In the genomic region with DNA sequence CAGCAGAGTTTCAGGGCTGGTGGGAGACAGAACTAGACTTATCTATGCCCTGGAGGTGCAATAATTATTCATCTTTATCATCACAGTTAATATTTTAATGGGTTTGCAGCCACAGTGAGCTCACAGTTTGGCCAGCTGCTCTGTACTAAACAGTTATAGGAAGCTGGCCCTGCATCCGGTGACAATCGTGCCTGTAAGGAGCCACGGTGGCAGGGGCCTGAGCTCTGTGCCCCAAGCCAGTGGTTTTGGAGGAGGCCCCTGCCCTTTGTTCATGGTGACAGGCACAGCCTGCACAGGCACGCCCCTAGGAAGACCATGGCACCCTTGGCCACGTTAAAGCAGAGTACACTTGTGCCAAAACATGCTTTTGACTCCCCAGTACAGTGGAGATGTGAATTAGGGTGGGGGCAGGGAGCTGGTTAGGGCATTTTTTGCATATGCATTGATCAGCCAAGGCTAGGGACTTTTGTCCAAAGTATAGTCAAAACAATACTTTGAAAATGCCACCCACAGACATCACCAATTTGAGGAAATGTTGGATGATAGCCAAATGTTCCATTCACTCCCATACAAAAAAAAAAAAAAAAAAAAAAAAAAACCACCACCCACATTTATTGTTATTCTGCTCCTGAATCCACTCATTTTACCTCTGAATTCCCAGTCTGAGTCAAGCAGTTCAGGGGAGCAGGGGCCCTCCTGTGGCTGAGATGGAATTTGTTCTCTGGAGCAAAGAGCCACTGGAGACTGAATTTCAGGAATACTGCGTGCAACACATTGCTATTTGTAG, we compare ENCODE assay signal across 8 cellular contexts. TPM values are rescaled to one million over a fixed set of nuclear protein-coding genes. Genes with fewer than 3 reads are reported as not detected.
DNase-seq lines count a peak whose midpoint lies in the region; ATAC-seq, FAIRE-seq and TF ChIP-seq lines count a peak whose summit lies in the region.

No MANE protein-coding gene starts in this region.

- peaks cover 12% of the 10 kb centered on the region for H3F3A ChIP-seq in Loucy (ENCODE audit: low read depth)

- FAIRE-seq in GM12892 (lab: Jason Lieb, UNC) = peak; percentile 91

- H3K9me3 ChIP-seq in Loucy (ENCODE audit: insufficient read depth, low read depth, low read length) (no peaks in the 10 kb centered on the region), right atrium auricular region (no peaks in the 10 kb centered on the region), testis (no peaks in the 10 kb centered on the region)

- no peak overlapping the region for H3K4me3 ChIP-seq in AG09309 (ENCODE audit: control insufficient read depth, low read depth, low read length)
- peak overlapping the region; percentile 83 for H3K4me3 ChIP-seq in Loucy (ENCODE audit: low read length, poor library complexity, severe bottlenecking)
- no peak overlapping the region for H3K4me3 ChIP-seq in right atrium auricular region
- H3K4me3 ChIP-seq in testis = no peak overlapping the region

- H2AFZ ChIP-seq in Loucy (ENCODE audit: low read length) = no peak overlapping the region; the same call in 1 of the 2 replicates

- H3K4me2 ChIP-seq in Loucy (ENCODE audit: low read depth, low read length, poor library complexity, severe bottlenecking) = peak overlapping the region; percentile 94

- H3K9ac ChIP-seq in Loucy (ENCODE audit: low read depth, low read length, poor library complexity, severe bottlenecking) = peak overlapping the region; percentile 95

- intact Hi-C loops in testis (cut with DNase I; ENCODE audit: low total_unique reads) = no loop called here

- no peaks in the 10 kb centered on the region for H3K9me2 ChIP-seq in Loucy (replicated peaks; ENCODE audit: low read depth, low read length)

- 44 to 46% methylated on average over 6 of the region's 6 CpGs for WGBS in testis, 2 donors

- no peak for DNase-seq in AG09309 (ENCODE audit: low read depth)
- DNase-seq in GM12892 (ENCODE audit: insufficient read length) = no peak
- DNase-seq in activated naive CD4-positive, alpha-beta T cell treated with anti-CD3 and anti-CD28 coated beads, Interleukin-2, amount 50 U/mL, for 72 hours (ENCODE audit: low spot score in 2 of 2) = peak; percentile 38 to 72
- DNase-seq in right atrium auricular region (ENCODE audit: low spot score) = peak; percentile 66
- peak; percentile 48 for DNase-seq in testis
- DNase-seq in NCI-H1048 (lab: John Stamatoyannopoulos, UW) = no peak
- DNase-seq in NCI-H187 (lab: John Stamatoyannopoulos, UW) = no peak

- H3K27ac Mint-ChIP-seq in activated naive CD4-positive, alpha-beta T cell treated with anti-CD3 and anti-CD28 coated beads, Interleukin-2, amount 50 U/mL, for 72 hours = peak overlapping the region; percentile 91 to 100

- H3K36me3 ChIP-seq in Loucy (ENCODE audit: insufficient read depth, low read length) = no peaks in the 10 kb centered on the region
- H3K36me3 ChIP-seq in right atrium auricular region = no peaks in the 10 kb centered on the region
- H3K36me3 ChIP-seq in testis (ENCODE audit: low read depth, missing control alignments) = no peaks in the 10 kb centered on the region

- H3K27me3 ChIP-seq in Loucy (ENCODE audit: insufficient read depth, low read length, poor library complexity, severe bottlenecking) (no peaks in the 10 kb centered on the region), right atrium auricular region (no peaks in the 10 kb centered on the region), testis (no peaks in the 10 kb centered on the region)

- H4K20me1 ChIP-seq in Loucy (ENCODE audit: insufficient read depth, low read length, poor library complexity, severe bottlenecking) = no peaks in the 10 kb centered on the region

- ATAC-seq in activated naive CD4-positive, alpha-beta T cell treated with anti-CD3 and anti-CD28 coated beads, Interleukin-2, amount 50 U/mL, for 72 hours = peak in 1 of 2 donors; percentile 12

- H3K4me1 ChIP-seq in Loucy (ENCODE audit: insufficient read depth, low read length, poor library complexity, severe bottlenecking) (peaks cover 84% of the 10 kb centered on the region), right atrium auricular region (peaks cover 0 to 42% of the 10 kb centered on the region in 2 donors), testis (peaks cover 9% of the 10 kb centered on the region)

- TF ChIP-seq POLR2A in GM12892 (IDR thresholded peaks at IDR 0.05; ENCODE audit: low read depth, low read length) = peak; percentile 75
- no peak for TF ChIP-seq POLR2A in testis (IDR thresholded peaks at IDR 0.05)

- peaks cover 31% of the 10 kb centered on the region for H3K79me2 ChIP-seq in Loucy (ENCODE audit: insufficient read depth, low read length)

- TF ChIP-seq CTCF in AG09309 (IDR thresholded peaks at IDR 0.05; ENCODE audit: control insufficient read depth, insufficient read depth, low read depth, low read length, missing control alignments) (peak; percentile 78), Loucy (conservative IDR thresholded peaks at IDR 0.05; ENCODE audit: low read length) (peak; percentile 38; the same call in 1 of the 2 replicates), right atrium auricular region (IDR thresholded peaks at IDR 0.05) (peak in 1 of 2 donors; percentile 61), testis (IDR thresholded peaks at IDR 0.05) (peak; percentile 32 to 55 (median 46))

- peaks cover 5 to 19% of the 10 kb centered on the region in 2 donors for H3K9me3 Mint-ChIP-seq in activated naive CD4-positive, alpha-beta T cell treated with anti-CD3 and anti-CD28 coated beads, Interleukin-2, amount 50 U/mL, for 72 hours

- H3K27ac ChIP-seq in right atrium auricular region (peak overlapping the region in 1 of 2 donors; percentile 17), testis (no peak overlapping the region)

- peaks cover 40 to 76% of the 10 kb centered on the region in 2 donors for H3K36me3 Mint-ChIP-seq in activated naive CD4-positive, alpha-beta T cell treated with anti-CD3 and anti-CD28 coated beads, Interleukin-2, amount 50 U/mL, for 72 hours

RNA-seq across cellular contexts. Expression of a gene that starts 3.4 kb away (rescaled TPM):
- polyA plus RNA-seq in GM12892 (2012; ENCODE audit: missing spikeins) = 163 TPM
- total RNA-seq in activated naive CD4-positive, alpha-beta T cell treated with anti-CD3 and anti-CD28 coated beads, Interleukin-2, amount 50 U/mL, for 72 hours = 100 to 1,000 TPM in 1 of 2 donors, 10 to 100 TPM in 1; 94.3 to 111 TPM
- total RNA-seq in right atrium auricular region = 10 to 100 TPM; 15.9 to 33.6 TPM
- 10 to 100 TPM; 20.8 to 25.7 TPM for total RNA-seq in testis
- 22.2 TPM for polyA plus RNA-seq in testis (ENCODE audit: insufficient read depth, low read depth, low replicate concordance)

Comparison
In these comparisons a context has a peak if more than half of its experiments do, and no peak if none do; other contexts are left out.
1. DNase-seq: peak in activated naive CD4-positive, alpha-beta T cell treated with anti-CD3 and anti-CD28 coated beads, Interleukin-2, amount 50 U/mL, for 72 hours (2 of 2), right atrium auricular region (single experiment) and testis (single experiment); none in AG09309 (single experiment), GM12892 (single experiment), NCI-H1048 (single experiment) and NCI-H187 (0 of 2).